14 cellular contexts compared by ENCODE assay signal in genomic region chr7:39434012-39434411, GRCh38.
DNase-seq lines count a peak whose midpoint lies in the region; ATAC-seq, FAIRE-seq and TF ChIP-seq lines count a peak whose summit lies in the region.
"Had no signal": no experiment of that assay in that cellular context is flagged by ENCODE, and none has a peak within 500 bp of the region (broad histone marks: within the 10 kb centered on the region; RNA-seq: fewer than 3 reads in every experiment).

No MANE protein-coding gene starts in this region.

- FAIRE-seq in H1 (lab: Jason Lieb, UNC) (no peak), urothelium cell line (lab: Jason Lieb, UNC) (peak; percentile 27)
- FAIRE-seq: A549, K562 had no signal

- H2BK15ac ChIP-seq in H1 (ENCODE audit: low read length): no peak overlapping the region

- H3K79me2 ChIP-seq in H1 (ENCODE audit: control insufficient read depth in 1 of 2, insufficient read depth in 2 of 2, low read length in 2 of 2): no peaks in the 10 kb centered on the region

- no peak overlapping the region for H3K27ac ChIP-seq in H1 (ENCODE audit: low read depth, low read length)
- H3K27ac ChIP-seq: A549 had no signal

- no peak for DNase-seq in H1 (ENCODE audit: low read depth in 1 of 2, low spot score in 2 of 2)
- no peak for DNase-seq in urothelium cell line (ENCODE audit: low spot score)
- no peak for DNase-seq in kidney glomerular epithelial cell (lab: John Stamatoyannopoulos, UW)
- DNase-seq in NCI-H446 (lab: John Stamatoyannopoulos, UW): no peak
- DNase-seq: Calu3; CD4-positive, CD25-positive, alpha-beta regulatory T cell; DMS 273 treated with DMSO at 0.1 percent for 48 hours had no signal

- no peaks in the 10 kb centered on the region for H3K9me3 ChIP-seq in H1 (ENCODE audit: insufficient read depth in 2 of 2, low read depth in 1 of 2, low read length in 1 of 2)
- H3K9me3 ChIP-seq: A549 had no signal

- H3K36me3 ChIP-seq in H1 (ENCODE audit: control insufficient read depth in 2 of 4, insufficient read depth in 4 of 4, low read length in 3 of 4): no peaks in the 10 kb centered on the region

- no peak; a peak in 1 of 4 replicates for TF ChIP-seq RAD21 in H1 (IDR thresholded peaks at IDR 0.05 in 1 of 2, conservative IDR thresholded peaks at IDR 0.05 in 1 of 2; ENCODE audit: low read depth in 2 of 2, low read length in 2 of 2)

- POLR2A ChIA-PET in H1 (lab: Charles Lee; ENCODE audit: partially characterized antibody): no interaction called here

- H2BK5ac ChIP-seq in H1 (ENCODE audit: low read depth, low read length): no peak overlapping the region

- no peak for TF ChIP-seq CTCF in H1 (IDR thresholded peaks at IDR 0.05; ENCODE audit: control extremely low read depth in 1 of 3, insufficient read depth in 1 of 3, low read depth in 1 of 3, low read length in 3 of 3)

- H3K56ac ChIP-seq in H1 (replicated peaks; ENCODE audit: insufficient read length, low read depth, low read length): no peak overlapping the region

- TF ChIP-seq POLR2A in H1 (IDR thresholded peaks at IDR 0.05; ENCODE audit: control extremely low read depth in 1 of 2, low read depth in 2 of 2, low read length in 2 of 2): no peak

- no peaks in the 10 kb centered on the region for H3K79me1 ChIP-seq in H1 (ENCODE audit: low read depth, low read length)

- H3K27me3 ChIP-seq in H1 (replicated peaks in 1 of 4; ENCODE audit: control insufficient read depth in 3 of 4, extremely low read depth in 1 of 4, insufficient read depth in 3 of 4, low read length in 3 of 4): no peaks in the 10 kb centered on the region

- H2BK12ac ChIP-seq in H1 (ENCODE audit: low read depth, low read length): no peak overlapping the region

- H2BK20ac ChIP-seq in H1 (ENCODE audit: low read length): no peak overlapping the region

- no peak overlapping the region for H3K9ac ChIP-seq in H1 (replicated peaks in 1 of 4; ENCODE audit: extremely low read depth in 1 of 4, low read depth in 3 of 4, low read length in 3 of 4)

- H4K91ac ChIP-seq in H1 (replicated peaks; ENCODE audit: insufficient read length, low read length): no peak overlapping the region

- no peak overlapping the region for H3K4me3 ChIP-seq in H1 (ENCODE audit: extremely low read depth in 1 of 4, insufficient read depth in 2 of 4, low read depth in 3 of 4, low read length in 4 of 4)
- H3K4me3 ChIP-seq: A549, K562 had no signal

- H3K23me2 ChIP-seq in H1 (ENCODE audit: low read depth, low read length): no peaks in the 10 kb centered on the region; the same call in 1 of the 2 replicates

- no peak overlapping the region for H3K4ac ChIP-seq in H1 (replicated peaks; ENCODE audit: insufficient read length, low read depth, low read length)

- H3K4me2 ChIP-seq in H1 (ENCODE audit: insufficient read depth in 1 of 2, low read depth in 2 of 2, low read length in 2 of 2): no peak overlapping the region
- H3K4me2 ChIP-seq: A549 had no signal

- H2AFZ ChIP-seq in H1 (ENCODE audit: low read length): no peak overlapping the region; the same call in 1 of the 2 replicates

- H2BK120ac ChIP-seq in H1 (replicated peaks; ENCODE audit: low read depth, low read length): no peak overlapping the region

- ATAC-seq in GM19438 (IDR thresholded peaks at IDR 0.05; ENCODE audit: low read depth, unreplicated experiment) (peak; percentile 21), HG02938 (IDR thresholded peaks at IDR 0.05; ENCODE audit: unreplicated experiment) (peak; percentile 19), HG03439 (IDR thresholded peaks at IDR 0.05; ENCODE audit: unreplicated experiment) (no peak), HG02973 (IDR thresholded peaks at IDR 0.05; ENCODE audit: unreplicated experiment) (no peak)
- ATAC-seq: A549, HCT116, K562 had no signal

- H2AK5ac ChIP-seq in H1 (ENCODE audit: low read depth, low read length): no peak overlapping the region

- TF ChIP-seq EP300 in H1 (IDR thresholded peaks at IDR 0.05; ENCODE audit: borderline replicate concordance in 1 of 2, low read depth in 2 of 2, low read length in 2 of 2): no peak

- WGBS in H1 (ENCODE audit: extremely low coverage in 1 of 2, insufficient coverage in 1 of 2, insufficient read length in 1 of 2, insufficient replicate concordance in 2 of 2, low coverage in 1 of 2, low lambda C conversion rate in 2 of 2, missing lambda C conversion rate in 1 of 2), 2 experiments: 46% methylated on average over 3 of the region's 3 CpGs; no CpG with 5 or more reads in 1 of the 2 experiments

- no peak overlapping the region for H3K23ac ChIP-seq in H1 (ENCODE audit: insufficient read length)

- CTCF ChIA-PET in H1 (lab: Charles Lee; ENCODE audit: partially characterized antibody): interaction anchor here (0.6 to 2.8 kb wide), 5 partner anchors 19 to 525 kb away, joined by 3 to 11 read pairs (median 4); partner anchors contain the start of gene VPS41

- H4K20me1 ChIP-seq in H1 (replicated peaks in 1 of 2; ENCODE audit: control insufficient read depth in 1 of 2, insufficient read depth in 2 of 2, low read length in 2 of 2): no peaks in the 10 kb centered on the region

- no peak overlapping the region for H4K8ac ChIP-seq in H1 (ENCODE audit: extremely low read depth, insufficient read depth, low read length)

- no peak overlapping the region for H4K5ac ChIP-seq in H1 (ENCODE audit: insufficient read length, low read depth, low read length)

- H3K14ac ChIP-seq in H1 (ENCODE audit: insufficient read length): no peak overlapping the region

- H3K18ac ChIP-seq in H1 (ENCODE audit: extremely low read depth, low read length): no peak overlapping the region

- peaks cover 0 to 11% (median 3%) of the 10 kb centered on the region in 4 experiments; a peak in 6 of 7 replicates for H3K4me1 ChIP-seq in H1 (replicated peaks in 1 of 4; ENCODE audit: control insufficient read depth in 3 of 4, insufficient read depth in 4 of 4, low read length in 3 of 4)
- H3K4me1 ChIP-seq: A549 had no signal

TF ChIP-seq in H1, 55 proteins besides CTCF, POLR2A, EP300 and RAD21:
- no peak for TF ChIP-seq TCF12 (IDR thresholded peaks at IDR 0.05; ENCODE audit: low read depth, low read length)
- TF ChIP-seq TEAD4 (IDR thresholded peaks at IDR 0.05; ENCODE audit: low read depth, low read length): peak; percentile 96

Comparison
In these comparisons a context has a peak if more than half of its experiments do, and no peak if none do; other contexts are left out.
1. ATAC-seq: peak in GM19438 (single experiment) and HG02938 (single experiment); none in HG03439 (single experiment) and HG02973 (single experiment).